2 cellular contexts compared by ENCODE assay signal in the genomic region with DNA sequence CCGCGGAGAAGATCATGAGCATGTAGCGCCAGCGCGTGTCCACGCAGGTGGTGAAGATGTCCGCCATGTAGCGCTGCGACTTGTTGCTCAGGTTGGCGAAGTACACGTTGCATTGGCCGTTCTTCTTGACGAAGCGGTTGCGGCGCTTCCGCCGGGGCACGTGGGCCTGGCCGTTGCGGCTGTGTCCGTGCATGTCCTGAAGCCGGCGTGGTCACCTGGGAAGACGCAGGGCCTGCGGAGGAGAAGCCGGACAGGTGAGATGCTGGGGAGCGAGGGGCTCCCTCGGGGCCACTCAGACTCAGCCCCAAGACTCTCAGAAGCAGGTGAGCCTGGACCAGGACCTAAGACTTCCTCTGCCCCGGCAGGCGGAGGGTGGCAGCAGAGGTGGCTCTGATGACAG.
TF ChIP-seq lines count a peak whose summit lies in the region.

No MANE protein-coding gene starts in this region.

TF ChIP-seq in HEK293, 187 proteins besides CTCF, POLR2A, EP300 and RAD21:
- no peak for TF ChIP-seq ZNF777 (tag by site-specific recombination; IDR thresholded peaks at IDR 0.05; ENCODE audit: borderline replicate concordance)
- TF ChIP-seq SCRT2 (tag by site-specific recombination; IDR thresholded peaks at IDR 0.05): peak; percentile 33; the same call in 1 of the 2 replicates

TF ChIP-seq in K562, 482 proteins besides CTCF, POLR2A, EP300 and RAD21:
- no peak for TF ChIP-seq HSF4 (CRISPR knock-in tag; IDR thresholded peaks at IDR 0.05; ENCODE audit: borderline replicate concordance)
- peak; percentile 37; the same call in 1 of the 2 replicates for TF ChIP-seq ZBTB33 (CRISPR knock-in tag; IDR thresholded peaks at IDR 0.05)
